8 cellular contexts compared by ENCODE assay signal in the genomic region with DNA sequence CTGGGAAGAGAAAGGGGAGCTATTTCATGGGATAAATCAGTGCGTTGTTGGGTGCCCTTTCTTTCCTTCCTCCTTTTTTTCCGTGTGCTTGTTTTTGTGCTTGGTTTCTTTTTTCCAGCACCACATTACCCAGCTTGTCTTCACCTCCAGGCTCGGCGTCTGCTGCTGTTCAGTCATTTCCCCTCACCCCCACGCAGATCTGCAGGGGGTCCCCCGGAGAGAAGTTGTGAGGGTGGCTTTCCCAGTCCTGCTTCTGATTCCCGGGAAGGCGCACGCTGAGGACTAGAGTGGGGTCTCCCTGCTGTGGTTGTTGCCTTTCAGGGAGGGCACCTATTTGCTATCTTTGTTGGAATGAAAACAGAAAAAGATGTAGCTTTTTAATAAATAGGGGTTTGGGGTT. TPM values are rescaled to one million over a fixed set of nuclear protein-coding genes. Genes with fewer than 3 reads are reported as not detected.
DNase-seq lines count a peak whose midpoint lies in the region; TF ChIP-seq lines count a peak whose summit lies in the region.

No MANE protein-coding gene starts in this region.

- in situ Hi-C loops in KBM-7 (cut with MboI; ENCODE audit: low pct_unique_long_range_greater_than_20kb, low sequenced_read_pairs), result no loop called here

- H3K4ac ChIP-seq in trophoblast cell (ENCODE audit: low read depth, low read length), result no peak overlapping the region

- H3K4me3 ChIP-seq in Caco-2 (ENCODE audit: low read depth, low read length) (peak overlapping the region; percentile 67), OCI-LY7 (ENCODE audit: low read depth, low read length, poor library complexity, severe bottlenecking) (peak overlapping the region; percentile 84), esophagus (ENCODE audit: low read depth in 1 of 2, low read length in 2 of 2) (peak overlapping the region; percentile 83 to 84), trophoblast cell (ENCODE audit: low read depth, low read length) (no peak overlapping the region)

- peak overlapping the region; percentile 81 for H3K4me3 Mint-ChIP-seq in Caco-2 (ENCODE audit: unreplicated experiment)

- no peak overlapping the region for H4K91ac ChIP-seq in trophoblast cell (ENCODE audit: low read depth, low read length)

- H2BK5ac ChIP-seq in trophoblast cell (ENCODE audit: low read depth, low read length, poor library complexity), result no peak overlapping the region

- no peak overlapping the region for H2AK5ac ChIP-seq in trophoblast cell (ENCODE audit: low read length)

- H2BK120ac ChIP-seq in trophoblast cell (ENCODE audit: insufficient read depth, low read length, poor library complexity), result no peak overlapping the region

- 21 to 28% methylated on average over 9 of the region's 9 CpGs for WGBS in esophagus, 2 donors
- WGBS in trophoblast cell (ENCODE audit: extremely low coverage, insufficient coverage, insufficient read length), result no CpG with 5 or more reads among the region's 9 CpGs

- H3K9me2 ChIP-seq in OCI-LY7 (ENCODE audit: insufficient read depth, low read length), result no peaks in the 10 kb centered on the region

- intact Hi-C loops in Caco-2 (cut with micrococcal nuclease; ENCODE audit: unreplicated experiment), result loop anchor here (2.0 to 5.0 kb wide), 2 partner anchors 86 to 136 kb away; no protein-coding TSS in a partner anchor
- intact Hi-C loops in OCI-LY7 (cut with micrococcal nuclease; ENCODE audit: unreplicated experiment), result no loop called here

- CTCF ChIA-PET in Caco-2 (lab: Charles Lee) (interaction anchor here (0.9 kb wide), 1 partner anchor 86 kb away, joined by 3 read pairs; no protein-coding TSS in a partner anchor), OCI-LY7 (lab: Charles Lee; ENCODE audit: unreplicated experiment) (interaction anchor here (1.6 kb wide), 1 partner anchor 133 kb away, joined by 6 read pairs; no protein-coding TSS in a partner anchor)

- H3K9me3 ChIP-seq in Caco-2 (no peaks in the 10 kb centered on the region), OCI-LY7 (ENCODE audit: low read length) (no peaks in the 10 kb centered on the region), esophagus (ENCODE audit: control insufficient read depth in 2 of 2, insufficient read depth in 1 of 2, low read depth in 1 of 2, low read length in 1 of 2) (no peaks in the 10 kb centered on the region), trophoblast cell (ENCODE audit: insufficient read depth, low read depth, low read length) (peaks cover 2% of the 10 kb centered on the region)

- peaks cover 49% of the 10 kb centered on the region for H3K79me2 ChIP-seq in OCI-LY7 (ENCODE audit: insufficient read depth, low read depth, low read length)
- H3K79me2 ChIP-seq in trophoblast cell (ENCODE audit: control insufficient read depth, insufficient read depth, low read length, poor library complexity), result no peaks in the 10 kb centered on the region

- H3K14ac ChIP-seq in trophoblast cell (ENCODE audit: low read length), result no peak overlapping the region

- no peaks in the 10 kb centered on the region for H3K36me3 ChIP-seq in Caco-2 (ENCODE audit: control insufficient read depth, insufficient read depth, low read length)
- 0 out of 2 replicates have a peak, but pooled peaks cover 4% of the 10 kb centered on the region for H3K36me3 ChIP-seq in OCI-LY7 (ENCODE audit: insufficient read depth, low read length)
- H3K36me3 ChIP-seq in esophagus (ENCODE audit: control insufficient read depth in 2 of 2, insufficient read depth in 2 of 2, low read length in 1 of 2), result no peaks in the 10 kb centered on the region
- no peaks in the 10 kb centered on the region for H3K36me3 ChIP-seq in trophoblast cell (ENCODE audit: control insufficient read depth in 1 of 2, insufficient read depth in 2 of 2, low read length in 2 of 2)

- H2BK12ac ChIP-seq in trophoblast cell (ENCODE audit: low read length), result no peak overlapping the region

- no peak for TF ChIP-seq CTCF in Caco-2 (IDR thresholded peaks at IDR 0.05; ENCODE audit: insufficient read depth in 1 of 2, low read depth in 1 of 2, low read length in 1 of 2, severe bottlenecking in 1 of 2, unreplicated experiment in 1 of 2)
- no peak for TF ChIP-seq CTCF in OCI-LY7 (conservative IDR thresholded peaks at IDR 0.05; ENCODE audit: low read length)

- no TSS peak for BruUV-seq in Caco-2 (replicated peaks; lab: Mats Ljungman, UMichigan)
- no TSS peak for BruUV-seq in OCI-LY7 (replicated peaks; lab: Mats Ljungman, UMichigan)

- H3K27ac Mint-ChIP-seq in Caco-2 (ENCODE audit: unreplicated experiment), result no peak overlapping the region

- no peak overlapping the region for H4K12ac ChIP-seq in trophoblast cell (ENCODE audit: low read depth, low read length)

- POLR2A ChIA-PET in Caco-2 (lab: Charles Lee), result no interaction called here
- POLR2A ChIA-PET in OCI-LY7 (lab: Charles Lee), result interaction anchor here (1.0 to 1.5 kb wide), 2 partner anchors 10 to 26 kb away, joined by 3 to 5 read pairs; no protein-coding TSS in a partner anchor

- H3K36me3 Mint-ChIP-seq in Caco-2 (ENCODE audit: insufficient read depth, unreplicated experiment), result no peaks in the 10 kb centered on the region

- H3K23ac ChIP-seq in trophoblast cell (ENCODE audit: low read length), result no peak overlapping the region

- H4K8ac ChIP-seq in trophoblast cell (ENCODE audit: low read depth, low read length), result no peak overlapping the region

- H3K4me1 Mint-ChIP-seq in Caco-2 (ENCODE audit: low read depth, unreplicated experiment), result peaks cover 10% of the 10 kb centered on the region

- peaks cover 2% of the 10 kb centered on the region for H3K79me1 ChIP-seq in trophoblast cell (ENCODE audit: low read length)

- H2AFZ ChIP-seq in OCI-LY7 (ENCODE audit: low read length) (no peak overlapping the region), trophoblast cell (ENCODE audit: insufficient read depth, low read length, poor library complexity) (no peak overlapping the region)

- H3K4me1 ChIP-seq in Caco-2 (peaks cover 18% of the 10 kb centered on the region), OCI-LY7 (ENCODE audit: insufficient read depth, low read length, poor library complexity, severe bottlenecking) (peaks cover 38% of the 10 kb centered on the region), esophagus (ENCODE audit: control insufficient read depth in 2 of 2, insufficient read depth in 2 of 2, low read length in 1 of 2) (peaks cover 0 to 3% of the 10 kb centered on the region in 2 donors), trophoblast cell (ENCODE audit: control insufficient read depth in 1 of 2, insufficient read depth in 2 of 2, low read length in 2 of 2) (peaks cover 7 to 8% of the 10 kb centered on the region in 2 experiments)

- H3K18ac ChIP-seq in trophoblast cell (ENCODE audit: low read length), result no peak overlapping the region

- H3K4me2 ChIP-seq in OCI-LY7 (ENCODE audit: low read length) (peak overlapping the region; percentile 89), trophoblast cell (ENCODE audit: low read length) (peak overlapping the region; percentile 50)

- DNase-seq in Caco-2 (no peak), OCI-LY7 (ENCODE audit: low spot score) (no peak), trophoblast cell (no peak), COR-L47 (lab: John Stamatoyannopoulos, UW) (no peak), NCI-H2081 treated with DMSO at 0.1 percent for 48 hours (lab: John Stamatoyannopoulos, UW) (no peak), KBM-7 (no peak), GOT3 (lab: John Stamatoyannopoulos, UW) (no peak)

- H3K27me3 ChIP-seq in Caco-2 (replicated peaks; ENCODE audit: control insufficient read depth, insufficient read depth, low read length) (0 out of 2 replicates have a peak, but pooled peaks cover 2% of the 10 kb centered on the region), esophagus (ENCODE audit: control insufficient read depth in 1 of 2, insufficient read depth in 2 of 2, low read length in 2 of 2) (no peaks in the 10 kb centered on the region), trophoblast cell (ENCODE audit: insufficient read depth, low read length) (peaks cover 28% of the 10 kb centered on the region)

- H3K27ac ChIP-seq in OCI-LY7 (ENCODE audit: low read depth, low read length, poor library complexity, severe bottlenecking) (peak overlapping the region; percentile 80), esophagus (ENCODE audit: low read depth in 2 of 2, low read length in 1 of 2) (peak overlapping the region in 1 of 2 donors; percentile 89), trophoblast cell (ENCODE audit: low read depth, low read length) (no peak overlapping the region)

- peaks cover 15% of the 10 kb centered on the region for H4K20me1 ChIP-seq in OCI-LY7 (ENCODE audit: insufficient read depth, low read length)

- H3K9ac ChIP-seq in trophoblast cell (ENCODE audit: low read length), result no peak overlapping the region

- no peaks in the 10 kb centered on the region for H3K9me3 Mint-ChIP-seq in Caco-2 (ENCODE audit: unreplicated experiment)

- peaks cover 26% of the 10 kb centered on the region for H3K27me3 Mint-ChIP-seq in Caco-2 (ENCODE audit: insufficient read depth, unreplicated experiment)

RNA-seq across cellular contexts. Expression of a gene that starts 1.6 kb away (rescaled TPM):
- total RNA-seq in Caco-2 (2022) (8.1 and 10.9 TPM in 2 replicates), OCI-LY7 (2022) (25.6 and 28.0 TPM in 2 replicates)
- total RNA-seq in OCI-LY7 (2014; rRNA removed; shearing (Covaris generic)), result 17.8 and 19.0 TPM in 2 replicates
- polyA plus RNA-seq in esophagus, result 1 to 10 TPM; 5.4 to 5.6 TPM
- 0.26 and 0.28 TPM in 2 replicates for polyA plus RNA-seq in trophoblast cell (2013)
